ENCODE assay signal across 8 cellular contexts in the genomic region with DNA sequence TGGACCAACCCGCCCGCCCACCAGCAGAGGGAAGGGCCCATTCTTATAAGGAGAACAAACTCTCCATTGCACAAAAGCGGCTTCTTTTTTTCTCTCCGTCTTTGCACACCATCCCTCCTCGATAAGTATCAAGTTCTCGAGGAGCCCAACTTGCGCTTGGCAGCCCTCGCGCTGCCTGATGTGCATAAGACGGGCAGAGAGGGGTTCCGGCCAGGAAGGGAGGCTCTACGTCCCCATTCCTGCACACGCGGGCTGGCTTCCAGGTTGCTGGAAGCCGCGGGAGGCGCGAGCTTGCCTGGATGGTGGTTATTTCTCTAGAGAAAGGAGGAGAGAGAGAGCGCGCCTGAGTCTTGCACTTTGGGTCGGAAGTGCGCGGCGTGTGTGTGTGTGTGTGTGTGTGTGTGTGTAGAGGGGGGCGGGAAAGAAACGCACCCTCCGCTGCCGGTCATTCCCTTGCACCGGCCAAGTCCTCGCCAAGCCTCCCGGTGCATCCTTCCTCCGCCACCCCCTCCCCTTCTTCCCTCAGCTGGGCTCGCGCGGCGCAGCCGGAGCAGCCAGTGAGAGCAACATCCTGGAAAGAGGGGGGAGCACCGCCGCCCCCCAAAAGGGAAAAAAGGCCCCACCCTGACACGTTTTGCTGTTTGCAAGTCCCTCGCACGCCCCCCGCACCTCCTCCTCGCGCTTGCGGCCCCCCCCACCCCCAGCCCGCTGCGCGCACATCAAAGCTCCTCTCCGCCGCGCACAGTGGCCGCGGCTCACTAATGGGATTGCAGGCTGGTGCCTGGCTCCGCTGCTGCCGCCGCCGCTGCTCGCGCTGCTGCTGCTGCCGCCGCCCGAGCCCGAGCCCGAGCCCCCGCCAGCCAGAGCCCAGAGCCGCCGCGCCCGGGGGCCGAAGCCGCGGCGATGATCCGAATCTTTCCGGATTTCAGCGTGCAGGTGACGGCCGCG. TPM values are rescaled to one million over a fixed set of nuclear protein-coding genes. Genes with fewer than 3 reads are reported as not detected.
DNase-seq lines count a peak whose midpoint lies in the region; ATAC-seq, FAIRE-seq and TF ChIP-seq lines count a peak whose summit lies in the region.

No MANE protein-coding gene starts in this region.

- peak; percentile 90 for FAIRE-seq in A204.1 (lab: Jason Lieb, UNC)

- H3K27me3 Mint-ChIP-seq in WTC11 (ENCODE audit: low read depth), result peaks cover 65% of the 10 kb centered on the region
- peaks cover 62% of the 10 kb centered on the region for H3K27me3 Mint-ChIP-seq in activated T-helper 2 cell treated with anti-CD3 and anti-CD28 coated beads, Interferon-gamma antibody, Interleukin-2, Interleukin-4, amounts not matched to agents 10 μg/mL and 5 μg/mL and 100 μg/mL, durations not matched to agents 14 hours and 24 hours and 36 hours (ENCODE audit: low read depth)

- CTCF ChIA-PET in HEK293 (lab: Yijun Ruan, JAX), result no interaction called here
- CTCF ChIA-PET in WTC11 (lab: Charles Lee), result interaction anchor here (1.0 to 1.8 kb wide), 2 partner anchors 23 to 223 kb away, joined by 4 to 5 read pairs; no protein-coding TSS in a partner anchor

- no peaks in the 10 kb centered on the region for H3K9me3 Mint-ChIP-seq in WTC11
- H3K9me3 Mint-ChIP-seq in activated T-helper 2 cell treated with anti-CD3 and anti-CD28 coated beads, Interferon-gamma antibody, Interleukin-2, Interleukin-4, amounts not matched to agents 10 μg/mL and 5 μg/mL and 100 μg/mL, durations not matched to agents 14 hours and 24 hours and 36 hours, result no peaks in the 10 kb centered on the region

- intact Hi-C loops in sciatic nerve (cut with DNase I), result no loop called here
- intact Hi-C loops in activated T-helper 2 cell treated with anti-CD3 and anti-CD28 coated beads, Interferon-gamma antibody, Interleukin-2, Interleukin-4, amounts not matched to agents 10 μg/mL and 5 μg/mL and 100 μg/mL, durations not matched to agents 14 hours and 24 hours and 36 hours (cut with micrococcal nuclease), result loop anchor here (10.0 kb wide), 1 partner anchor 861 kb away; no protein-coding TSS in a partner anchor

- H3K4me1 ChIP-seq in HEK293 (ENCODE audit: control insufficient read depth, insufficient read depth, low read length), result 0 out of 2 replicates have a peak, but pooled peaks cover 3% of the 10 kb centered on the region

- H3K36me3 Mint-ChIP-seq in WTC11, result no peaks in the 10 kb centered on the region
- H3K36me3 Mint-ChIP-seq in activated T-helper 2 cell treated with anti-CD3 and anti-CD28 coated beads, Interferon-gamma antibody, Interleukin-2, Interleukin-4, amounts not matched to agents 10 μg/mL and 5 μg/mL and 100 μg/mL, durations not matched to agents 14 hours and 24 hours and 36 hours (ENCODE audit: low read depth), result no peaks in the 10 kb centered on the region

- POLR2A ChIA-PET in HEK293 (lab: Yijun Ruan, JAX), result no interaction called here
- POLR2A ChIA-PET in WTC11 (lab: Charles Lee), result interaction anchor here (0.6 kb wide), 1 partner anchor 697 kb away, joined by 3 read pairs; no protein-coding TSS in a partner anchor

- peak overlapping the region; percentile 53 for H3K4me3 ChIP-seq in HEK293 (ENCODE audit: low read depth, low read length)

- peak; percentile 6; the same call in 1 of the 2 replicates for ATAC-seq in WTC11
- peak; percentile 31 for ATAC-seq in sciatic nerve
- ATAC-seq in GM21390 (IDR thresholded peaks at IDR 0.05; ENCODE audit: unreplicated experiment), result no peak

- H3K4me3 Mint-ChIP-seq in WTC11, result peak overlapping the region; percentile 92
- H3K4me3 Mint-ChIP-seq in activated T-helper 2 cell treated with anti-CD3 and anti-CD28 coated beads, Interferon-gamma antibody, Interleukin-2, Interleukin-4, amounts not matched to agents 10 μg/mL and 5 μg/mL and 100 μg/mL, durations not matched to agents 14 hours and 24 hours and 36 hours (ENCODE audit: low read depth), result no peak overlapping the region

- H3K9me3 ChIP-seq in HEK293 (ENCODE audit: control insufficient read depth, insufficient read depth, low read depth, low read length), result no peaks in the 10 kb centered on the region

- peak overlapping the region; percentile 84 for H3K27ac Mint-ChIP-seq in WTC11
- no peak overlapping the region for H3K27ac Mint-ChIP-seq in activated T-helper 2 cell treated with anti-CD3 and anti-CD28 coated beads, Interferon-gamma antibody, Interleukin-2, Interleukin-4, amounts not matched to agents 10 μg/mL and 5 μg/mL and 100 μg/mL, durations not matched to agents 14 hours and 24 hours and 36 hours

- peaks cover 42% of the 10 kb centered on the region for H3K4me1 Mint-ChIP-seq in WTC11
- peaks cover 2% of the 10 kb centered on the region for H3K4me1 Mint-ChIP-seq in activated T-helper 2 cell treated with anti-CD3 and anti-CD28 coated beads, Interferon-gamma antibody, Interleukin-2, Interleukin-4, amounts not matched to agents 10 μg/mL and 5 μg/mL and 100 μg/mL, durations not matched to agents 14 hours and 24 hours and 36 hours (ENCODE audit: low read depth)

- no peaks in the 10 kb centered on the region for H3K36me3 ChIP-seq in HEK293 (ENCODE audit: control insufficient read depth in 2 of 2, insufficient read depth in 1 of 2, low read length in 2 of 2)

- DNase-seq in WTC11 (ENCODE audit: low spot score) (peak; percentile 63), hypothalamus (lab: John Stamatoyannopoulos, UW) (peak in 48 of 51 donors; percentile 22 to 86 (median 70)), sciatic nerve (ENCODE audit: low spot score) (peak; percentile 53)
- DNase-seq in effector CD4-positive, alpha-beta T cell, result no peak
- no peak for DNase-seq in activated T-helper 2 cell treated with anti-CD3 and anti-CD28 coated beads, Interferon-gamma antibody, Interleukin-2, Interleukin-4, amounts not matched to agents 10 μg/mL and 5 μg/mL and 100 μg/mL, durations not matched to agents 14 hours and 24 hours and 36 hours (ENCODE audit: low spot score)

- peak; percentile 51 for TF ChIP-seq CTCF in HEK293 (tag by site-specific recombination; IDR thresholded peaks at IDR 0.05)
- no peak for TF ChIP-seq CTCF in WTC11 (IDR thresholded peaks at IDR 0.05)

- H3K27ac ChIP-seq in HEK293 (ENCODE audit: extremely low read depth, low read depth, low read length), result peak overlapping the region; percentile 68; the same call in 1 of the 2 replicates

TF ChIP-seq in HEK293, 187 proteins besides CTCF, POLR2A, EP300 and RAD21 (continues in another document):
- TF ChIP-seq, protein P1, sequence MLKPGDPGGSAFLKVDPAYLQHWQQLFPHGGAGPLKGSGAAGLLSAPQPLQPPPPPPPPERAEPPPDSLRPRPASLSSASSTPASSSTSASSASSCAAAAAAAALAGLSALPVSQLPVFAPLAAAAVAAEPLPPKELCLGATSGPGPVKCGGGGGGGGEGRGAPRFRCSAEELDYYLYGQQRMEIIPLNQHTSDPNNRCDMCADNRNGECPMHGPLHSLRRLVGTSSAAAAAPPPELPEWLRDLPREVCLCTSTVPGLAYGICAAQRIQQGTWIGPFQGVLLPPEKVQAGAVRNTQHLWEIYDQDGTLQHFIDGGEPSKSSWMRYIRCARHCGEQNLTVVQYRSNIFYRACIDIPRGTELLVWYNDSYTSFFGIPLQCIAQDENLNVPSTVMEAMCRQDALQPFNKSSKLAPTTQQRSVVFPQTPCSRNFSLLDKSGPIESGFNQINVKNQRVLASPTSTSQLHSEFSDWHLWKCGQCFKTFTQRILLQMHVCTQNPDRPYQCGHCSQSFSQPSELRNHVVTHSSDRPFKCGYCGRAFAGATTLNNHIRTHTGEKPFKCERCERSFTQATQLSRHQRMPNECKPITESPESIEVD (tag by site-specific recombination; IDR thresholded peaks at IDR 0.05), result no peak
- no peak for TF ChIP-seq ZNF175 (tag by site-specific recombination; IDR thresholded peaks at IDR 0.05)

TF ChIP-seq in WTC11, 78 proteins besides CTCF, POLR2A, EP300 and RAD21:
- no peak for TF ChIP-seq NFATC4 (CRISPR knock-in tag; IDR thresholded peaks at IDR 0.05)
- TF ChIP-seq, protein P2, sequence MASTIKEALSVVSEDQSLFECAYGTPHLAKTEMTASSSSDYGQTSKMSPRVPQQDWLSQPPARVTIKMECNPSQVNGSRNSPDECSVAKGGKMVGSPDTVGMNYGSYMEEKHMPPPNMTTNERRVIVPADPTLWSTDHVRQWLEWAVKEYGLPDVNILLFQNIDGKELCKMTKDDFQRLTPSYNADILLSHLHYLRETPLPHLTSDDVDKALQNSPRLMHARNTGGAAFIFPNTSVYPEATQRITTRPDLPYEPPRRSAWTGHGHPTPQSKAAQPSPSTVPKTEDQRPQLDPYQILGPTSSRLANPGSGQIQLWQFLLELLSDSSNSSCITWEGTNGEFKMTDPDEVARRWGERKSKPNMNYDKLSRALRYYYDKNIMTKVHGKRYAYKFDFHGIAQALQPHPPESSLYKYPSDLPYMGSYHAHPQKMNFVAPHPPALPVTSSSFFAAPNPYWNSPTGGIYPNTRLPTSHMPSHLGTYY (CRISPR knock-in tag; IDR thresholded peaks at IDR 0.05), result no peak
- TF ChIP-seq, protein P3, sequence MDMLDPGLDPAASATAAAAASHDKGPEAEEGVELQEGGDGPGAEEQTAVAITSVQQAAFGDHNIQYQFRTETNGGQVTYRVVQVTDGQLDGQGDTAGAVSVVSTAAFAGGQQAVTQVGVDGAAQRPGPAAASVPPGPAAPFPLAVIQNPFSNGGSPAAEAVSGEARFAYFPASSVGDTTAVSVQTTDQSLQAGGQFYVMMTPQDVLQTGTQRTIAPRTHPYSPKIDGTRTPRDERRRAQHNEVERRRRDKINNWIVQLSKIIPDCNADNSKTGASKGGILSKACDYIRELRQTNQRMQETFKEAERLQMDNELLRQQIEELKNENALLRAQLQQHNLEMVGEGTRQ (CRISPR knock-in tag; IDR thresholded peaks at IDR 0.05), result no peak
- no peak for TF ChIP-seq SP1 (CRISPR knock-in tag; conservative IDR thresholded peaks at IDR 0.05)

RNA-seq across cellular contexts. Expression of a gene that starts 4.5 kb away (rescaled TPM):
- total RNA-seq in WTC11 (2021), result 1.8 to 3.2 TPM (median 1.8 TPM) in 3 replicates
- 14.6 TPM for total RNA-seq in sciatic nerve
- total RNA-seq in activated T-helper 2 cell treated with anti-CD3 and anti-CD28 coated beads, Interferon-gamma antibody, Interleukin-2, Interleukin-4, amounts not matched to agents 10 μg/mL and 5 μg/mL and 100 μg/mL, durations not matched to agents 14 hours and 24 hours and 36 hours, result not detected in 2 replicates

Comparison
In these comparisons a context has a peak if more than half of its experiments do, and no peak if none do; other contexts are left out.
1. DNase-seq: peak in WTC11 (single experiment), hypothalamus (48 of 51) and sciatic nerve (single experiment); none in effector CD4-positive, alpha-beta T cell (single experiment) and activated T-helper 2 cell treated with anti-CD3 and anti-CD28 coated beads, Interferon-gamma antibody, Interleukin-2, Interleukin-4, amounts not matched to agents 10 μg/mL and 5 μg/mL and 100 μg/mL, durations not matched to agents 14 hours and 24 hours and 36 hours (single experiment).